In the genomic region with DNA sequence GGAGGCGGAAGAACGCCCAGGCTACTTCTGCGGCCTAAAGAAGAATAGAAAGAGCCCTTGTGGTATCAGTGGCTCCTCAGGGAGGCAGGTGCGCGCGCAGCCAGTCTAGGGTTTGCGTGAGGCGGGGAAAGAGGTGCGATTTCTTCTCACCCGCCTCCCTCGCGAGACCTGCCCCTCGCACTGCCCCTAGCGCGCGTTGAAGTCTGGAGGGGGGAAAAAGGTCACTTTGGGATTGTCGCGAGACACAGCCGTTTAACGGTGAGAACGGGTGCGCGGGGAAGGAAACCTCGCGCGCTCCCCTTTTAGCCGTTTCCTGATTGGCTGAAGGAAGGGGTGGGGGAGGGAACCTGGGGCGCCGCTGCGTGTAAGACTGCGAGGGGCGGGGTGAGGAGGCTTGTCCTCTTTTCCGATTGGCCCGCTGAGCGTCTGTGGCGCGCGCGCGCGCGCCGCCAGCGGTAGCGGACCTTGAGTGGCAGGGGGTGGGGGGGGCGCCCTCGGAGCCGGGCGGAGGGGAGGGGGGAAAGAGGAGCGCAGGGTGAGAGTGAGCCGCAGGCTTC, we compare ENCODE assay signal across 8 cellular contexts. TPM values are rescaled to one million over a fixed set of nuclear protein-coding genes. Genes with fewer than 3 reads are reported as not detected.
A peak's percentile ranks its signal among the peaks of the same experiment; 100 is the strongest.
DNase-seq lines count a peak whose midpoint lies in the region; ATAC-seq, FAIRE-seq and TF ChIP-seq lines count a peak whose summit lies in the region.

A gene with protein sequence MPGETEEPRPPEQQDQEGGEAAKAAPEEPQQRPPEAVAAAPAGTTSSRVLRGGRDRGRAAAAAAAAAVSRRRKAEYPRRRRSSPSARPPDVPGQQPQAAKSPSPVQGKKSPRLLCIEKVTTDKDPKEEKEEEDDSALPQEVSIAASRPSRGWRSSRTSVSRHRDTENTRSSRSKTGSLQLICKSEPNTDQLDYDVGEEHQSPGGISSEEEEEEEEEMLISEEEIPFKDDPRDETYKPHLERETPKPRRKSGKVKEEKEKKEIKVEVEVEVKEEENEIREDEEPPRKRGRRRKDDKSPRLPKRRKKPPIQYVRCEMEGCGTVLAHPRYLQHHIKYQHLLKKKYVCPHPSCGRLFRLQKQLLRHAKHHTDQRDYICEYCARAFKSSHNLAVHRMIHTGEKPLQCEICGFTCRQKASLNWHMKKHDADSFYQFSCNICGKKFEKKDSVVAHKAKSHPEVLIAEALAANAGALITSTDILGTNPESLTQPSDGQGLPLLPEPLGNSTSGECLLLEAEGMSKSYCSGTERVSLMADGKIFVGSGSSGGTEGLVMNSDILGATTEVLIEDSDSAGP (plus strand): TSS at position 429 of the 557 bp plus-strand sequence. CDS start 219 bp downstream, outside the sequence.

- ATAC-seq in GM18868 (IDR thresholded peaks at IDR 0.05; ENCODE audit: unreplicated experiment) (peak; percentile 40), HG03108 (IDR thresholded peaks at IDR 0.05; ENCODE audit: unreplicated experiment) (peak; percentile 21)

- peaks cover 0 to 33% of the 10 kb centered on the region in 2 donors for H3K4me1 ChIP-seq in breast epithelium
- H3K4me1 ChIP-seq in skeletal muscle satellite cell (ENCODE audit: control insufficient read depth, insufficient read depth, low read length): peaks cover 53% of the 10 kb centered on the region

- TF ChIP-seq CTCF in WERI-Rb-1 (IDR thresholded peaks at IDR 0.05; ENCODE audit: low read depth, low read length) (no peak), breast epithelium (IDR thresholded peaks at IDR 0.05) (peak in 2 of 3 donors; percentile 19 to 37)

- H3K9ac ChIP-seq in skeletal muscle satellite cell (ENCODE audit: low read depth, low read length): peak within 1 kb of the TSS; percentile 99

- H3K27me3 ChIP-seq in WERI-Rb-1 (ENCODE audit: insufficient read depth, low read depth, severe bottlenecking): no peaks in the 10 kb centered on the region
- no peaks in the 10 kb centered on the region for H3K27me3 ChIP-seq in breast epithelium
- H3K27me3 ChIP-seq in skeletal muscle satellite cell (ENCODE audit: control insufficient read depth, insufficient read depth, low read length): no peaks in the 10 kb centered on the region

- H3K4me3 ChIP-seq in WERI-Rb-1 (ENCODE audit: low read depth, low read length) (peak within 1 kb of the TSS; percentile 95), breast epithelium (peak within 1 kb of the TSS; percentile 73 to 90 (median 90)), iPS-18c (ENCODE audit: insufficient read depth, low read depth, low read length) (peak within 1 kb of the TSS; percentile 99), skeletal muscle satellite cell (ENCODE audit: low read length) (peak within 1 kb of the TSS; percentile 90)

- intact Hi-C loops in breast epithelium (cut with DNase I; ENCODE audit: low total_unique reads): loop anchor here (5.0 kb wide), 1 partner anchor 994 kb away; no protein-coding TSS in a partner anchor

- peaks cover 31% of the 10 kb centered on the region for H3K36me3 ChIP-seq in WERI-Rb-1
- H3K36me3 ChIP-seq in breast epithelium: no peaks in the 10 kb centered on the region
- H3K36me3 ChIP-seq in skeletal muscle satellite cell (ENCODE audit: insufficient read depth, low read length): no peaks in the 10 kb centered on the region

- FAIRE-seq in A204.1 (lab: Jason Lieb, UNC): peak; percentile 96

- TF ChIP-seq POLR2A in breast epithelium (IDR thresholded peaks at IDR 0.05): peak; percentile 81

- DNase-seq in NCI-H2227 treated with DMSO at 0.1 percent for 48 hours (lab: John Stamatoyannopoulos, UW) (peak; percentile 98), WERI-Rb-1 (peak; percentile 97), breast epithelium (ENCODE audit: low spot score in 2 of 2) (peak; percentile 98)

- H3K4me2 ChIP-seq in skeletal muscle satellite cell (ENCODE audit: low read length): peak within 1 kb of the TSS; percentile 90

- H3K27ac ChIP-seq in WERI-Rb-1: peak within 1 kb of the TSS; percentile 100
- peak within 1 kb of the TSS; percentile 98 to 100 for H3K27ac ChIP-seq in breast epithelium

- H3K9me3 ChIP-seq in WERI-Rb-1 (ENCODE audit: severe bottlenecking) (no peaks in the 10 kb centered on the region), breast epithelium (no peaks in the 10 kb centered on the region), iPS-18c (ENCODE audit: control insufficient read depth, insufficient read depth, low read length) (no peaks in the 10 kb centered on the region), skeletal muscle satellite cell (replicated peaks; ENCODE audit: low read length) (no peaks in the 10 kb centered on the region)

RNA-seq across cellular contexts. Expression of the gene that starts here (rescaled TPM):
- total RNA-seq in breast epithelium: 10 to 100 TPM; 45.6 to 64.2 (median 54.9) TPM
- total RNA-seq in skeletal muscle satellite cell (2012; rRNA removed): 40.6 and 45.1 TPM in 2 replicates

Comparison
In these comparisons a context has a peak if more than half of its experiments do, and no peak if none do; other contexts are left out.
1. Peak in every context shown above with its lines: DNase-seq, ATAC-seq, H3K4me3 ChIP-seq and H3K27ac ChIP-seq.